In genomic region chr1:118982281-118982680, GRCh38 we compare ENCODE assay signal across 25 cellular contexts. TPM values are rescaled to one million over a fixed set of nuclear protein-coding genes. Genes with fewer than 3 reads are reported as not detected.
"Had no signal": no experiment of that assay in that cellular context is flagged by ENCODE, and none has a peak within 500 bp of the region (broad histone marks: within the 10 kb centered on the region; RNA-seq: fewer than 3 reads in every experiment).

No MANE protein-coding gene starts in this region.

- H3K4me3 Mint-ChIP-seq: activated naive CD8-positive, alpha-beta T cell treated with anti-CD3 and anti-CD28 coated beads for 36 hours; activated T-cell treated with anti-CD3 and anti-CD28 coated beads, Interleukin-2, amount 50 U/mL, for 4 hours; natural killer cell treated with Interleukin-12 subunit alpha and Interleukin-12 subunit beta and Interleukin-15 and Interleukin-18, amount 100 ng/mL, for 72 hours; stimulated activated naive CD8-positive, alpha-beta T cell treated with anti-CD3 and anti-CD28 coated beads, Interleukin-15, Interleukin-2, amounts not matched to agents 100 ng/mL and 50 ng/mL, for 24 hours; T-helper 1 cell treated with Interleukin-12 subunit alpha and Interleukin-12 subunit beta and Interleukin-4 antibody, amounts not matched to agents 30 μg/mL and 1 μg/mL, for 36 hours had no signal

- ATAC-seq: activated T-cell treated with anti-CD3 and anti-CD28 coated beads, Interleukin-2, amount 50 U/mL, for 4 hours; gastroesophageal sphincter; left ventricle myocardium superior; natural killer cell treated with Interleukin-12 subunit alpha and Interleukin-12 subunit beta and Interleukin-15 and Interleukin-18, amount 100 ng/mL, for 72 hours; pancreas; WTC11 had no signal

- H3K4me3 ChIP-seq: gastroesophageal sphincter, pancreas had no signal

- H3K27ac Mint-ChIP-seq: activated naive CD8-positive, alpha-beta T cell treated with anti-CD3 and anti-CD28 coated beads for 36 hours; natural killer cell treated with Interleukin-12 subunit alpha and Interleukin-12 subunit beta and Interleukin-15 and Interleukin-18, amount 100 ng/mL, for 72 hours; stimulated activated naive CD8-positive, alpha-beta T cell treated with anti-CD3 and anti-CD28 coated beads, Interleukin-15, Interleukin-2, amounts not matched to agents 100 ng/mL and 50 ng/mL, for 24 hours; WTC11 had no signal

- FAIRE-seq: pancreas had no signal

- H3K36me3 ChIP-seq: gastroesophageal sphincter, neutrophil, pancreas, tibial nerve had no signal

- H3K9me3 ChIP-seq: neutrophil, pancreas, tibial nerve had no signal

- H3K27ac ChIP-seq: gastroesophageal sphincter, neutrophil, pancreas had no signal

- H3K4me1 ChIP-seq: pancreas had no signal

- H3K36me3 Mint-ChIP-seq: WTC11 had no signal

- DNase-seq: activated CD4-positive, alpha-beta T cell treated with anti-CD3 and anti-CD28 coated beads, Interleukin-2, amount 50 U/mL, for 4 hours; activated CD8-positive, alpha-beta memory T cell treated with anti-CD3 and anti-CD28 coated beads, Interleukin-2, amount 50 U/mL, for 48 hours; activated naive CD4-positive, alpha-beta T cell treated with Interleukin-2 at 50 U/mL for 16 hours; activated naive CD8-positive, alpha-beta T cell treated with anti-CD3 and anti-CD28 coated beads for 36 hours; activated T-cell treated with anti-CD3 and anti-CD28 coated beads, Interleukin-2, amount 50 U/mL, for 4 hours; amniotic stem cell; effector CD8-positive, alpha-beta T cell; head of caudate nucleus; hypothalamus; left ventricle myocardium superior; mammary epithelial cell; midbrain; pancreas; stimulated activated CD4-positive, alpha-beta T cell treated with anti-CD3 and anti-CD28 coated beads, Interleukin-1b, Interleukin-23, amount 100 ng/mL, for 48 hours; substantia nigra; T1000 had no signal

- H3K9me3 Mint-ChIP-seq: WTC11 had no signal

RNA-seq across cellular contexts. Expression of gene TBX15, which starts 5.9 kb away (rescaled TPM):
- total RNA-seq: activated CD8-positive, alpha-beta memory T cell treated with anti-CD3 and anti-CD28 coated beads for 36 hours; activated naive CD8-positive, alpha-beta T cell treated with anti-CD3 and anti-CD28 coated beads for 36 hours; activated T-cell treated with anti-CD3 and anti-CD28 coated beads, Interleukin-2, amount 50 U/mL, for 4 hours; natural killer cell treated with Interleukin-12 subunit alpha and Interleukin-12 subunit beta and Interleukin-15 and Interleukin-18, amount 100 ng/mL, for 72 hours; pulmonary artery endothelial cell had no signal
